In genomic region chr6:29597184-29597583, GRCh38 we compare ENCODE assay signal across 17 cellular contexts.
A peak's percentile ranks its signal among the peaks of the same experiment; 100 is the strongest.
DNase-seq lines count a peak whose midpoint lies in the region; ATAC-seq and TF ChIP-seq lines count a peak whose summit lies in the region.
"Had no signal": no experiment of that assay in that cellular context is flagged by ENCODE, and none has a peak within 500 bp of the region (broad histone marks: within the 10 kb centered on the region; RNA-seq: fewer than 3 reads in every experiment).

No MANE protein-coding gene starts in this region.

- H3K4me1 ChIP-seq in HEK293 (ENCODE audit: control insufficient read depth, insufficient read depth, low read length), result peaks cover 13% of the 10 kb centered on the region
- H3K4me1 ChIP-seq: BE2C had no signal

- TF ChIP-seq CTCF in HEK293 (tag by site-specific recombination; IDR thresholded peaks at IDR 0.05), result no peak

- ATAC-seq in GM19324 (IDR thresholded peaks at IDR 0.05; ENCODE audit: low FRiP score, unreplicated experiment), result no peak
- no peak for ATAC-seq in GM21576 (IDR thresholded peaks at IDR 0.05; ENCODE audit: unreplicated experiment)
- ATAC-seq in GM18907 (IDR thresholded peaks at IDR 0.05; ENCODE audit: unreplicated experiment), result no peak

- POLR2A ChIA-PET in HEK293 (lab: Yijun Ruan, JAX), result interaction anchor here (0.7 to 1.3 kb wide), 4 partner anchors 31 to 818 kb away, joined by 4 to 6 read pairs (median 4); no protein-coding TSS in a partner anchor

- CTCF ChIA-PET in HEK293 (lab: Yijun Ruan, JAX), result interaction anchor here (2.0 to 2.8 kb wide), 3 partner anchors 7 to 182 kb away, joined by 8 to 14 read pairs (median 10); partner anchors contain the start of gene OR12D1

- no peak overlapping the region for H3K27ac ChIP-seq in HEK293 (ENCODE audit: extremely low read depth, low read depth, low read length)
- H3K27ac ChIP-seq: GM23248 had no signal

- H3K36me3 ChIP-seq in HEK293 (ENCODE audit: control insufficient read depth in 2 of 2, insufficient read depth in 1 of 2, low read length in 2 of 2), result peaks cover 9 to 26% of the 10 kb centered on the region in 2 experiments; a peak in 2 of 3 replicates
- H3K36me3 ChIP-seq: BE2C had no signal

- H3K9me3 ChIP-seq in HEK293 (ENCODE audit: control insufficient read depth, insufficient read depth, low read depth, low read length), result no peaks in the 10 kb centered on the region
- H3K9me3 ChIP-seq: BE2C, HAP-1 had no signal

- DNase-seq in DMS79 treated with DMSO at 0.1 percent for 48 hours (lab: John Stamatoyannopoulos, UW), result peak; percentile 47
- DNase-seq in fibroblast of gingiva (ENCODE audit: low read depth), result peak; percentile 38
- DNase-seq: ACHN; BE2C; C1 segment of cervical spinal cord; CD4-positive, CD25-positive, alpha-beta regulatory T cell; CD8-positive, alpha-beta memory T cell; COR-L47; DMS 273 treated with DMSO at 0.1 percent for 48 hours; DMS53; GF-D8; GM23248 had no signal

- no peak overlapping the region for H3K4me3 ChIP-seq in HEK293 (ENCODE audit: low read depth, low read length)
- H3K4me3 ChIP-seq: GM23248, HAP-1 had no signal

TF ChIP-seq in HEK293, 187 proteins besides CTCF, POLR2A, EP300 and RAD21:
- TF ChIP-seq SCRT1 (tag by site-specific recombination; IDR thresholded peaks at IDR 0.05; ENCODE audit: borderline replicate concordance), result no peak
- TF ChIP-seq, protein P1, sequence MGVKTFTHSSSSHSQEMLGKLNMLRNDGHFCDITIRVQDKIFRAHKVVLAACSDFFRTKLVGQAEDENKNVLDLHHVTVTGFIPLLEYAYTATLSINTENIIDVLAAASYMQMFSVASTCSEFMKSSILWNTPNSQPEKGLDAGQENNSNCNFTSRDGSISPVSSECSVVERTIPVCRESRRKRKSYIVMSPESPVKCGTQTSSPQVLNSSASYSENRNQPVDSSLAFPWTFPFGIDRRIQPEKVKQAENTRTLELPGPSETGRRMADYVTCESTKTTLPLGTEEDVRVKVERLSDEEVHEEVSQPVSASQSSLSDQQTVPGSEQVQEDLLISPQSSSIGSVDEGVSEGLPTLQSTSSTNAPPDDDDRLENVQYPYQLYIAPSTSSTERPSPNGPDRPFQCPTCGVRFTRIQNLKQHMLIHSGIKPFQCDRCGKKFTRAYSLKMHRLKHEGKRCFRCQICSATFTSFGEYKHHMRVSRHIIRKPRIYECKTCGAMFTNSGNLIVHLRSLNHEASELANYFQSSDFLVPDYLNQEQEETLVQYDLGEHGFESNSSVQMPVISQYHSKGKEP (tag by site-specific recombination; IDR thresholded peaks at IDR 0.05), result peak; percentile 71
- TF ChIP-seq SCRT2 (tag by site-specific recombination; IDR thresholded peaks at IDR 0.05), result peak; percentile 69; the same call in 1 of the 2 replicates
TF ChIP-seq in HEK293: peak in this region for 2.
